Comparison of ENCODE assay signal across 22 cellular contexts in genomic region chr5:34009610-34010009, GRCh38. TPM values are rescaled to one million over a fixed set of nuclear protein-coding genes. Genes with fewer than 3 reads are reported as not detected.
DNase-seq lines count a peak whose midpoint lies in the region; ATAC-seq and TF ChIP-seq lines count a peak whose summit lies in the region.
"Had no signal": no experiment of that assay in that cellular context is flagged by ENCODE, and none has a peak within 500 bp of the region (broad histone marks: within the 10 kb centered on the region; RNA-seq: fewer than 3 reads in every experiment).

No MANE protein-coding gene starts in this region.

- intact Hi-C loops in stomach (cut with DNase I; ENCODE audit: low total_unique reads), result no loop called here

- peak overlapping the region; percentile 30 for H3K27ac Mint-ChIP-seq in activated naive CD4-positive, alpha-beta T cell treated with anti-CD3 and anti-CD28 coated beads, Interleukin-2, amount 50 U/mL, for 24 hours

- H3K9me3 Mint-ChIP-seq in activated naive CD4-positive, alpha-beta T cell treated with anti-CD3 and anti-CD28 coated beads, Interleukin-2, amount 50 U/mL, for 24 hours, result no peaks in the 10 kb centered on the region
- H3K9me3 Mint-ChIP-seq: effector memory CD8-positive, alpha-beta T cell; immature natural killer cell had no signal

- WGBS in stomach, 5 donors, result 29 to 78% (median 54%) methylated on average over 1 of the region's 1 CpG

- no peak for TF ChIP-seq EP300 in stomach (IDR thresholded peaks at IDR 0.05)

- H3K27me3 ChIP-seq in stomach, result no peaks in the 10 kb centered on the region
- H3K27me3 ChIP-seq: heart left ventricle had no signal

- ATAC-seq in GM18858 (IDR thresholded peaks at IDR 0.05; ENCODE audit: unreplicated experiment) (no peak), GM18505 (IDR thresholded peaks at IDR 0.05; ENCODE audit: unreplicated experiment) (no peak)
- ATAC-seq: effector memory CD8-positive, alpha-beta T cell; HCT116; heart left ventricle; Panc1 had no signal

- no peaks in the 10 kb centered on the region for H3K36me3 Mint-ChIP-seq in activated naive CD4-positive, alpha-beta T cell treated with anti-CD3 and anti-CD28 coated beads, Interleukin-2, amount 50 U/mL, for 24 hours

- H3K4me1 Mint-ChIP-seq in activated naive CD4-positive, alpha-beta T cell treated with anti-CD3 and anti-CD28 coated beads, Interleukin-2, amount 50 U/mL, for 24 hours, result peaks cover 28% of the 10 kb centered on the region

- no peaks in the 10 kb centered on the region for H3K27me3 Mint-ChIP-seq in activated naive CD4-positive, alpha-beta T cell treated with anti-CD3 and anti-CD28 coated beads, Interleukin-2, amount 50 U/mL, for 24 hours
- H3K27me3 Mint-ChIP-seq: effector memory CD8-positive, alpha-beta T cell had no signal

- H3K4me1 ChIP-seq in stomach, result peaks cover 10 to 42% (median 28%) of the 10 kb centered on the region in 4 donors
- H3K4me1 ChIP-seq: prostate gland had no signal

- H3K36me3 ChIP-seq in stomach, result peaks cover 0 to 7% (median 2%) of the 10 kb centered on the region in 4 donors
- H3K36me3 ChIP-seq: prostate gland had no signal

- H3K4me3 Mint-ChIP-seq in activated naive CD4-positive, alpha-beta T cell treated with anti-CD3 and anti-CD28 coated beads, Interleukin-2, amount 50 U/mL, for 24 hours, result peak overlapping the region; percentile 9

- H3K27ac ChIP-seq in stomach, result peak overlapping the region in 4 of 5 donors; percentile 89 to 96 (median 94)
- H3K27ac ChIP-seq: SK-N-MC had no signal

- H3K4me3 ChIP-seq in epithelial cell of esophagus (ENCODE audit: low read length) (no peak overlapping the region), stomach (no peak overlapping the region)
- H3K4me3 ChIP-seq: prostate gland, SK-N-MC, skin epidermis had no signal

- TF ChIP-seq POLR2A in stomach (IDR thresholded peaks at IDR 0.05) (no peak), GM18505 (IDR thresholded peaks at IDR 0.05; ENCODE audit: borderline replicate concordance, extremely low read depth, insufficient read depth, insufficient read length) (no peak)

- H3K9me3 ChIP-seq in stomach, result no peaks in the 10 kb centered on the region
- H3K9me3 ChIP-seq: heart left ventricle, prostate gland had no signal

- TF ChIP-seq CTCF in epithelial cell of esophagus (IDR thresholded peaks at IDR 0.05; ENCODE audit: insufficient read depth, low read depth, low read length, missing control alignments), result no peak
- TF ChIP-seq CTCF in stomach (IDR thresholded peaks at IDR 0.05), result no peak

- DNase-seq in activated naive CD4-positive, alpha-beta T cell (lab: John Stamatoyannopoulos, UW), result no peak
- DNase-seq in NCI-H526 treated with DMSO at 0.1 percent for 48 hours (lab: John Stamatoyannopoulos, UW), result peak; percentile 91
- peak; percentile 26 for DNase-seq in epithelial cell of esophagus (ENCODE audit: low read depth)
- no peak for DNase-seq in stomach
- DNase-seq in NCI-H69 (lab: John Stamatoyannopoulos, UW), result no peak
- DNase-seq: activated CD4-positive, alpha-beta memory T cell treated with anti-CD3 and anti-CD28 coated beads, Interleukin-2, amount 10 ng/mL, durations not matched to agents 7 days and 5 days; amniotic stem cell; cerebellar nuclear complex; effector memory CD8-positive, alpha-beta T cell; heart left ventricle; immature natural killer cell; NCI-H1436; stimulated activated CD4-positive, alpha-beta T cell treated with anti-CD3 and anti-CD28 coated beads, Interleukin-4, amount 100 ng/mL, for 24 hours had no signal

RNA-seq across cellular contexts. Expression of gene AMACR, which starts 1.8 kb away (rescaled TPM):
- 10 to 100 TPM in 4 of 5 donors, 1 to 10 TPM in 1; 8.5 to 56.6 (median 15.4) TPM for total RNA-seq in stomach
- polyA plus RNA-seq in stomach, result 10 to 100 TPM; 22.0 to 89.7 (median 30.9) TPM

RNA-seq across cellular contexts. Expression of gene SLC45A2, which starts 25.1 kb away (rescaled TPM):
- total RNA-seq in stomach, result not detected
- polyA plus RNA-seq in stomach, result under 1 TPM; 0.19 to 0.46 (median 0.20) TPM
- total RNA-seq: HT1080 had no signal
- polyA plus RNA-seq: heart left ventricle, immature natural killer cell had no signal

RNA-seq across cellular contexts. Expression of gene C1QTNF3, which starts 33.4 kb away (rescaled TPM):
- 10 to 100 TPM in 3 of 5 donors, 1 to 10 TPM in 2; 3.6 to 84.1 (median 14.6) TPM for total RNA-seq in stomach
- 10 to 100 TPM in 1 of 3 donors, 1 to 10 TPM in 2; 4.5 to 19.6 (median 6.9) TPM for polyA plus RNA-seq in stomach

Comparison
In these comparisons a context has a peak if more than half of its experiments do, and no peak if none do; other contexts are left out.
1. DNase-seq: peak in NCI-H526 treated with DMSO at 0.1 percent for 48 hours (single experiment) and epithelial cell of esophagus (single experiment); none in activated naive CD4-positive, alpha-beta T cell (0 of 4), stomach (single experiment) and NCI-H69 (single experiment).